1 cellular context compared by ENCODE assay signal in genomic region chr1:200556005-200556404, GRCh38.
TF ChIP-seq lines count a peak whose summit lies in the region.

No MANE protein-coding gene starts in this region.

TF ChIP-seq in IMR-90, 13 proteins besides CTCF, POLR2A, EP300 and RAD21:
- TF ChIP-seq CHD1 (IDR thresholded peaks at IDR 0.05; ENCODE audit: low read depth, low read length) (no peak), NFE2L2 (IDR thresholded peaks at IDR 0.05; ENCODE audit: low read depth, low read length) (no peak), FOS (IDR thresholded peaks at IDR 0.05; ENCODE audit: low read depth, low read length) (no peak), RCOR1 (IDR thresholded peaks at IDR 0.05; ENCODE audit: insufficient replicate concordance, low read length) (no peak), MXI1 (IDR thresholded peaks at IDR 0.05; ENCODE audit: borderline replicate concordance, low read depth, low read length) (no peak), BHLHE40 (IDR thresholded peaks at IDR 0.05; ENCODE audit: low read depth, low read length) (no peak), USF2 (IDR thresholded peaks at IDR 0.05; ENCODE audit: low read depth, low read length) (no peak), MAZ (IDR thresholded peaks at IDR 0.05; ENCODE audit: borderline replicate concordance, low read depth, low read length) (no peak), MAFK (IDR thresholded peaks at IDR 0.05; ENCODE audit: low read depth, low read length) (no peak), RFX5 (IDR thresholded peaks at IDR 0.05; ENCODE audit: low read depth, low read length) (no peak)
- TF ChIP-seq, protein P1, sequence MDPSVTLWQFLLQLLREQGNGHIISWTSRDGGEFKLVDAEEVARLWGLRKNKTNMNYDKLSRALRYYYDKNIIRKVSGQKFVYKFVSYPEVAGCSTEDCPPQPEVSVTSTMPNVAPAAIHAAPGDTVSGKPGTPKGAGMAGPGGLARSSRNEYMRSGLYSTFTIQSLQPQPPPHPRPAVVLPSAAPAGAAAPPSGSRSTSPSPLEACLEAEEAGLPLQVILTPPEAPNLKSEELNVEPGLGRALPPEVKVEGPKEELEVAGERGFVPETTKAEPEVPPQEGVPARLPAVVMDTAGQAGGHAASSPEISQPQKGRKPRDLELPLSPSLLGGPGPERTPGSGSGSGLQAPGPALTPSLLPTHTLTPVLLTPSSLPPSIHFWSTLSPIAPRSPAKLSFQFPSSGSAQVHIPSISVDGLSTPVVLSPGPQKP (IDR thresholded peaks at IDR 0.05; ENCODE audit: borderline replicate concordance, low read depth, low read length), result no peak
TF ChIP-seq in IMR-90: peak in this region for 0.
